ENCODE assay signal across 1 cellular context in the genomic region with DNA sequence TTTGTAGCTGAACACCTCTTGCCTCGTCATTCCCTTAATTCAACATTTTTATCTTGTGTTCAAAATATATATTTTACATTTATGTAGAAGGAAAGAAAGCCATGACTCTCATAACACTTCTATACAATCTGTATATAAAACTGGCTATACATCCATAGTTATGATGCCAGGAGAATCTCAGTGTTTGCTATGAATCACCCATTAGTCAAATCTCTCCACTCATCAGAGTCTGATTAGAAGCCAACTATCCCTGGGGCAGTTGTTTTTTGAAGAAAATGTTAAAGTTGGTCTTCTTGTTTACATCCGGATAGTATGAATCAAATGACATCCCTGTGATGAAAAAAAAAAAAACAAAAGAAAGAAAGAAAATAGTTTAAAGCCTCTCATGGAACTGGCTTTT.
TF ChIP-seq lines count a peak whose summit lies in the region.

No MANE protein-coding gene starts in this region.

TF ChIP-seq in WTC11, 78 proteins besides CTCF, POLR2A, EP300 and RAD21 (continued from another document):
- TF ChIP-seq, protein P1, sequence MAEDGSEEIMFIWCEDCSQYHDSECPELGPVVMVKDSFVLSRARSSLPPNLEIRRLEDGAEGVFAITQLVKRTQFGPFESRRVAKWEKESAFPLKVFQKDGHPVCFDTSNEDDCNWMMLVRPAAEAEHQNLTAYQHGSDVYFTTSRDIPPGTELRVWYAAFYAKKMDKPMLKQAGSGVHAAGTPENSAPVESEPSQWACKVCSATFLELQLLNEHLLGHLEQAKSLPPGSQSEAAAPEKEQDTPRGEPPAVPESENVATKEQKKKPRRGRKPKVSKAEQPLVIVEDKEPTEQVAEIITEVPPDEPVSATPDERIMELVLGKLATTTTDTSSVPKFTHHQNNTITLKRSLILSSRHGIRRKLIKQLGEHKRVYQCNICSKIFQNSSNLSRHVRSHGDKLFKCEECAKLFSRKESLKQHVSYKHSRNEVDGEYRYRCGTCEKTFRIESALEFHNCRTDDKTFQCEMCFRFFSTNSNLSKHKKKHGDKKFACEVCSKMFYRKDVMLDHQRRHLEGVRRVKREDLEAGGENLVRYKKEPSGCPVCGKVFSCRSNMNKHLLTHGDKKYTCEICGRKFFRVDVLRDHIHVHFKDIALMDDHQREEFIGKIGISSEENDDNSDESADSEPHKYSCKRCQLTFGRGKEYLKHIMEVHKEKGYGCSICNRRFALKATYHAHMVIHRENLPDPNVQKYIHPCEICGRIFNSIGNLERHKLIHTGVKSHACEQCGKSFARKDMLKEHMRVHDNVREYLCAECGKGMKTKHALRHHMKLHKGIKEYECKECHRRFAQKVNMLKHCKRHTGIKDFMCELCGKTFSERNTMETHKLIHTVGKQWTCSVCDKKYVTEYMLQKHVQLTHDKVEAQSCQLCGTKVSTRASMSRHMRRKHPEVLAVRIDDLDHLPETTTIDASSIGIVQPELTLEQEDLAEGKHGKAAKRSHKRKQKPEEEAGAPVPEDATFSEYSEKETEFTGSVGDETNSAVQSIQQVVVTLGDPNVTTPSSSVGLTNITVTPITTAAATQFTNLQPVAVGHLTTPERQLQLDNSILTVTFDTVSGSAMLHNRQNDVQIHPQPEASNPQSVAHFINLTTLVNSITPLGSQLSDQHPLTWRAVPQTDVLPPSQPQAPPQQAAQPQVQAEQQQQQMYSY (CRISPR knock-in tag; IDR thresholded peaks at IDR 0.05): no peak
- TF ChIP-seq IRF2 (CRISPR knock-in tag; IDR thresholded peaks at IDR 0.05; ENCODE audit: borderline replicate concordance, low read depth) (no peak), ARID4B (CRISPR knock-in tag; IDR thresholded peaks at IDR 0.05; ENCODE audit: borderline replicate concordance) (no peak)
